In the genomic region with DNA sequence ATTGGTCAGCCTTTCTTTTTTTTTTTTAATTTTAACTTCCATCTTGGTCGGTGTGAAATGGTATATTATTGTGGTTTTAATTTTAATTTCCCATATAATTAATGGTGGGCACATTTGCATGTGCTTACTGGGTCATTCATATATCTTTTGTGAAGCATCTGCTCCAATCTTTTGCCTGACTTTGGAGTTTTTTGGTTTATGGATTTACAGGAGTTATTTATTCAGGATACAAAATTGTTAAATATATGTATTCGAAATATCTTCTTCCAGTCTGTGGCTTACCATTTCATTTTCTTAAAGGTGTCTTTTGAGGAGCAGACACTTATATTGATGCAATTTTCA, we compare ENCODE assay signal across 8 cellular contexts. TPM values are rescaled to one million over a fixed set of nuclear protein-coding genes. Genes with fewer than 3 reads are reported as not detected.
A peak's percentile ranks its signal among the peaks of the same experiment; 100 is the strongest.
DNase-seq lines count a peak whose midpoint lies in the region; ATAC-seq and TF ChIP-seq lines count a peak whose summit lies in the region.

No MANE protein-coding gene starts in this region.

- no peak for DNase-seq in T-helper 2 cell treated with Interferon-gamma antibody and Interleukin-4, amounts not matched to agents 5 μg/mL and 100 μg/mL, for 36 hours (ENCODE audit: low spot score)
- no peak for DNase-seq in T-helper 2 cell
- no peak for DNase-seq in activated naive CD8-positive, alpha-beta T cell treated with anti-CD3 and anti-CD28 coated beads, Interleukin-2, amount 50 U/mL, for 24 hours
- DNase-seq in kidney epithelial cell (ENCODE audit: low read depth), result no peak
- DNase-seq in suprapubic skin (ENCODE audit: low spot score in 2 of 2), result no peak

- 16% methylated on average over 2 of the region's 2 CpGs for WGBS in suprapubic skin

- ATAC-seq in activated naive CD8-positive, alpha-beta T cell treated with anti-CD3 and anti-CD28 coated beads, Interleukin-2, amount 50 U/mL, for 24 hours, result no peak
- ATAC-seq in GM18868 (IDR thresholded peaks at IDR 0.05; ENCODE audit: unreplicated experiment) (no peak), HG03139 (IDR thresholded peaks at IDR 0.05; ENCODE audit: unreplicated experiment) (no peak), GM18907 (IDR thresholded peaks at IDR 0.05; ENCODE audit: unreplicated experiment) (no peak)

- H3K27me3 ChIP-seq in kidney epithelial cell (ENCODE audit: control insufficient read depth, insufficient read depth, low read length) (no peaks in the 10 kb centered on the region), suprapubic skin (no peaks in the 10 kb centered on the region)

- TF ChIP-seq CTCF in kidney epithelial cell (IDR thresholded peaks at IDR 0.05; ENCODE audit: insufficient read depth, low read length, poor library complexity, severe bottlenecking), result no peak
- no peak for TF ChIP-seq CTCF in suprapubic skin (IDR thresholded peaks at IDR 0.05)

- no peak for TF ChIP-seq EP300 in suprapubic skin (IDR thresholded peaks at IDR 0.05)

- peak overlapping the region; percentile 77 for H3K27ac ChIP-seq in suprapubic skin

- no peaks in the 10 kb centered on the region for H3K27me3 Mint-ChIP-seq in T-helper 2 cell treated with Interferon-gamma antibody and Interleukin-4, amounts not matched to agents 5 μg/mL and 100 μg/mL, for 36 hours (ENCODE audit: low read depth)
- H3K27me3 Mint-ChIP-seq in activated naive CD8-positive, alpha-beta T cell treated with anti-CD3 and anti-CD28 coated beads, Interleukin-2, amount 50 U/mL, for 24 hours, result no peaks in the 10 kb centered on the region

- H3K9me3 ChIP-seq in suprapubic skin, result no peaks in the 10 kb centered on the region

- H3K36me3 ChIP-seq in kidney epithelial cell (ENCODE audit: control insufficient read depth, insufficient read depth, low read length) (no peaks in the 10 kb centered on the region), suprapubic skin (no peaks in the 10 kb centered on the region)

- H3K4me3 ChIP-seq in kidney epithelial cell (ENCODE audit: low read depth, low read length), result peak overlapping the region; percentile 60
- H3K4me3 ChIP-seq in suprapubic skin, result peak overlapping the region; percentile 57

- H3K9me3 Mint-ChIP-seq in T-helper 2 cell treated with Interferon-gamma antibody and Interleukin-4, amounts not matched to agents 5 μg/mL and 100 μg/mL, for 36 hours, result peaks cover 5% of the 10 kb centered on the region
- peaks cover 9% of the 10 kb centered on the region for H3K9me3 Mint-ChIP-seq in activated naive CD8-positive, alpha-beta T cell treated with anti-CD3 and anti-CD28 coated beads, Interleukin-2, amount 50 U/mL, for 24 hours

- no peak for TF ChIP-seq POLR2A in suprapubic skin (IDR thresholded peaks at IDR 0.05)

- H3K4me1 Mint-ChIP-seq in T-helper 2 cell treated with Interferon-gamma antibody and Interleukin-4, amounts not matched to agents 5 μg/mL and 100 μg/mL, for 36 hours (ENCODE audit: low read depth), result peaks cover 29% of the 10 kb centered on the region
- H3K4me1 Mint-ChIP-seq in activated naive CD8-positive, alpha-beta T cell treated with anti-CD3 and anti-CD28 coated beads, Interleukin-2, amount 50 U/mL, for 24 hours, result peaks cover 46% of the 10 kb centered on the region

- H3K36me3 Mint-ChIP-seq in T-helper 2 cell treated with Interferon-gamma antibody and Interleukin-4, amounts not matched to agents 5 μg/mL and 100 μg/mL, for 36 hours (ENCODE audit: low read depth), result peaks cover 27% of the 10 kb centered on the region
- H3K36me3 Mint-ChIP-seq in activated naive CD8-positive, alpha-beta T cell treated with anti-CD3 and anti-CD28 coated beads, Interleukin-2, amount 50 U/mL, for 24 hours (ENCODE audit: low read depth), result peaks cover 17% of the 10 kb centered on the region

- peaks cover 27% of the 10 kb centered on the region for H3K4me1 ChIP-seq in suprapubic skin

- peak overlapping the region; percentile 92 for H3K4me3 Mint-ChIP-seq in T-helper 2 cell treated with Interferon-gamma antibody and Interleukin-4, amounts not matched to agents 5 μg/mL and 100 μg/mL, for 36 hours
- peak overlapping the region; percentile 93 for H3K4me3 Mint-ChIP-seq in activated naive CD8-positive, alpha-beta T cell treated with anti-CD3 and anti-CD28 coated beads, Interleukin-2, amount 50 U/mL, for 24 hours

- H3K27ac Mint-ChIP-seq in T-helper 2 cell treated with Interferon-gamma antibody and Interleukin-4, amounts not matched to agents 5 μg/mL and 100 μg/mL, for 36 hours, result peak overlapping the region; percentile 89
- H3K27ac Mint-ChIP-seq in activated naive CD8-positive, alpha-beta T cell treated with anti-CD3 and anti-CD28 coated beads, Interleukin-2, amount 50 U/mL, for 24 hours, result peak overlapping the region; percentile 69

RNA-seq across cellular contexts. Expression of a gene that starts 0.7 kb away (rescaled TPM):
- total RNA-seq in kidney epithelial cell (17.4 and 18.7 TPM in 2 replicates), suprapubic skin (1 to 10 TPM; 4.2 to 9.3 (median 7.4) TPM)

RNA-seq across cellular contexts. Expression of a gene that starts 25.4 kb away (rescaled TPM):
- total RNA-seq in kidney epithelial cell, result 4.1 and 5.8 TPM in 2 replicates
- total RNA-seq in suprapubic skin, result 1 to 10 TPM; 3.9 to 8.1 (median 6.8) TPM

RNA-seq across cellular contexts. Expression of a gene that starts 25.7 kb away (rescaled TPM):
- total RNA-seq in kidney epithelial cell, result 15.4 and 17.0 TPM in 2 replicates
- 10 to 100 TPM; 19.2 to 29.0 (median 23.6) TPM for total RNA-seq in suprapubic skin

RNA-seq across cellular contexts. Expression of a gene that starts 46.3 kb away (rescaled TPM):
- total RNA-seq in kidney epithelial cell, result 37.1 and 45.1 TPM in 2 replicates
- total RNA-seq in suprapubic skin, result 10 to 100 TPM; 29.9 to 61.0 (median 41.1) TPM
